ENCODE assay signal across 9 cellular contexts in genomic region chr3:149936812-149937230, GRCh38. TPM values are rescaled to one million over a fixed set of nuclear protein-coding genes. Genes with fewer than 3 reads are reported as not detected.
DNase-seq lines count a peak whose midpoint lies in the region; ATAC-seq and TF ChIP-seq lines count a peak whose summit lies in the region.
"Had no signal": no experiment of that assay in that cellular context is flagged by ENCODE, and none has a peak within 500 bp of the region (broad histone marks: within the 10 kb centered on the region; RNA-seq: fewer than 3 reads in every experiment).

No MANE protein-coding gene starts in this region.

- WGBS in esophagus squamous epithelium, 2 donors: 42 to 48% methylated on average over 2 to 7 of the region's 7 CpGs

- H3K9ac ChIP-seq in neural progenitor cell: no peak overlapping the region

- peaks cover 7% of the 10 kb centered on the region for H3K4me1 Mint-ChIP-seq in activated T-helper 1 cell treated with anti-CD3 and anti-CD28 coated beads, Interleukin-12 subunit alpha, Interleukin-12 subunit beta, Interleukin-2, Interleukin-4 antibody, amounts not matched to agents 30 ng/mL and 10 ng/mL and 1 ng/mL, durations not matched to agents 14 hours and 24 hours and 36 hours (ENCODE audit: low read depth)
- H3K4me1 Mint-ChIP-seq in activated CD8-positive, alpha-beta T cell treated with anti-CD3 and anti-CD28 coated beads for 36 hours (ENCODE audit: low read depth): peaks cover 17% of the 10 kb centered on the region
- H3K4me1 Mint-ChIP-seq in neural progenitor cell: no peaks in the 10 kb centered on the region
- H3K4me1 Mint-ChIP-seq: mesothelial cell of epicardium had no signal

- H3K27me3 ChIP-seq in esophagus squamous epithelium (no peaks in the 10 kb centered on the region), neural progenitor cell (no peaks in the 10 kb centered on the region)

- peaks cover 8% of the 10 kb centered on the region for H3K36me3 Mint-ChIP-seq in activated T-helper 1 cell treated with anti-CD3 and anti-CD28 coated beads, Interleukin-12 subunit alpha, Interleukin-12 subunit beta, Interleukin-2, Interleukin-4 antibody, amounts not matched to agents 30 ng/mL and 10 ng/mL and 1 ng/mL, durations not matched to agents 14 hours and 24 hours and 36 hours (ENCODE audit: low read depth)
- H3K36me3 Mint-ChIP-seq in activated CD8-positive, alpha-beta T cell treated with anti-CD3 and anti-CD28 coated beads for 36 hours (ENCODE audit: low read depth): peaks cover 23% of the 10 kb centered on the region
- H3K36me3 Mint-ChIP-seq in neural progenitor cell: peaks cover 56% of the 10 kb centered on the region

- peaks cover 0 to 33% (median 0%) of the 10 kb centered on the region in 3 donors for H3K36me3 ChIP-seq in esophagus squamous epithelium
- H3K36me3 ChIP-seq in neural progenitor cell: no peaks in the 10 kb centered on the region

- H3F3A ChIP-seq in neural progenitor cell (ENCODE audit: low read depth): no peaks in the 10 kb centered on the region

- no peaks in the 10 kb centered on the region for H3K27me3 Mint-ChIP-seq in activated T-helper 1 cell treated with anti-CD3 and anti-CD28 coated beads, Interleukin-12 subunit alpha, Interleukin-12 subunit beta, Interleukin-2, Interleukin-4 antibody, amounts not matched to agents 30 ng/mL and 10 ng/mL and 1 ng/mL, durations not matched to agents 14 hours and 24 hours and 36 hours (ENCODE audit: insufficient read depth)
- H3K27me3 Mint-ChIP-seq in activated CD8-positive, alpha-beta T cell treated with anti-CD3 and anti-CD28 coated beads for 36 hours: no peaks in the 10 kb centered on the region
- H3K27me3 Mint-ChIP-seq in neural progenitor cell (ENCODE audit: insufficient read depth, low read depth): no peaks in the 10 kb centered on the region

- no peak overlapping the region for H3K4me3 Mint-ChIP-seq in activated T-helper 1 cell treated with anti-CD3 and anti-CD28 coated beads, Interleukin-12 subunit alpha, Interleukin-12 subunit beta, Interleukin-2, Interleukin-4 antibody, amounts not matched to agents 30 ng/mL and 10 ng/mL and 1 ng/mL, durations not matched to agents 14 hours and 24 hours and 36 hours
- no peak overlapping the region for H3K4me3 Mint-ChIP-seq in activated CD8-positive, alpha-beta T cell treated with anti-CD3 and anti-CD28 coated beads for 36 hours
- H3K4me3 Mint-ChIP-seq in neural progenitor cell: no peak overlapping the region
- H3K4me3 Mint-ChIP-seq: mesothelial cell of epicardium had no signal

- H3K4me2 ChIP-seq in neural progenitor cell: no peak overlapping the region

- CTCF ChIA-PET in activated CD8-positive, alpha-beta T cell treated with anti-CD3 and anti-CD28 coated beads for 36 hours (lab: Charles Lee): interaction anchor here (0.7 to 3.5 kb wide), 15 partner anchors 10 to 283 kb away, joined by 3 to 25 read pairs (median 5); no protein-coding TSS in a partner anchor

- TF ChIP-seq POLR2A in esophagus squamous epithelium (IDR thresholded peaks at IDR 0.05): no peak

- DNase-seq in activated T-helper 1 cell treated with Interleukin-2 at 50 U/mL for 16 hours (ENCODE audit: low read depth) (peak; percentile 1), NCI-H526 (lab: John Stamatoyannopoulos, UW) (peak; percentile 59 to 89), esophagus squamous epithelium (lab: John Stamatoyannopoulos, UW) (no peak), neural progenitor cell (ENCODE audit: low spot score) (peak; percentile 83)
- no peak for DNase-seq in activated T-helper 1 cell treated with anti-CD3 and anti-CD28 coated beads, Interleukin-12 subunit alpha, Interleukin-12 subunit beta, Interleukin-2, Interleukin-4 antibody, amounts not matched to agents 30 ng/mL and 10 ng/mL and 1 ng/mL, durations not matched to agents 14 hours and 24 hours and 36 hours (ENCODE audit: low spot score)
- peak; percentile 51 for DNase-seq in activated CD8-positive, alpha-beta T cell treated with anti-CD3 and anti-CD28 coated beads for 36 hours

- H3K27ac Mint-ChIP-seq in activated T-helper 1 cell treated with anti-CD3 and anti-CD28 coated beads, Interleukin-12 subunit alpha, Interleukin-12 subunit beta, Interleukin-2, Interleukin-4 antibody, amounts not matched to agents 30 ng/mL and 10 ng/mL and 1 ng/mL, durations not matched to agents 14 hours and 24 hours and 36 hours: no peak overlapping the region
- H3K27ac Mint-ChIP-seq in activated CD8-positive, alpha-beta T cell treated with anti-CD3 and anti-CD28 coated beads for 36 hours: no peak overlapping the region
- H3K27ac Mint-ChIP-seq in neural progenitor cell: no peak overlapping the region
- H3K27ac Mint-ChIP-seq: mesothelial cell of epicardium had no signal

- no peak overlapping the region for H2AFZ ChIP-seq in neural progenitor cell (replicated peaks)

- H3K4me3 ChIP-seq in esophagus squamous epithelium (no peak overlapping the region), neural progenitor cell (no peak overlapping the region)

- intact Hi-C loops in activated T-helper 1 cell treated with anti-CD3 and anti-CD28 coated beads, Interleukin-12 subunit alpha, Interleukin-12 subunit beta, Interleukin-2, Interleukin-4 antibody, amounts not matched to agents 30 ng/mL and 10 ng/mL and 1 ng/mL, durations not matched to agents 14 hours and 24 hours and 36 hours (cut with micrococcal nuclease): loop anchor here (1.0 to 10.0 kb wide), 4 partner anchors 30 to 558 kb away; no protein-coding TSS in a partner anchor
- intact Hi-C loops in activated CD8-positive, alpha-beta T cell treated with anti-CD3 and anti-CD28 coated beads for 36 hours (cut with micrococcal nuclease): no loop called here
- intact Hi-C loops in esophagus squamous epithelium (cut with DNase I): no loop called here

- H3K9me3 ChIP-seq in esophagus squamous epithelium (no peaks in the 10 kb centered on the region), neural progenitor cell (ENCODE audit: low read depth) (no peaks in the 10 kb centered on the region)

- H3K79me2 ChIP-seq in neural progenitor cell (ENCODE audit: low read depth): no peaks in the 10 kb centered on the region

- H3K27ac ChIP-seq in esophagus squamous epithelium (no peak overlapping the region), neural progenitor cell (no peak overlapping the region)

- H3K4me1 ChIP-seq in esophagus squamous epithelium (peaks cover 0 to 16% (median 4%) of the 10 kb centered on the region in 3 donors), neural progenitor cell (no peaks in the 10 kb centered on the region)

- H4K20me1 ChIP-seq in neural progenitor cell (ENCODE audit: low read depth): no peaks in the 10 kb centered on the region

- TF ChIP-seq CTCF in activated CD8-positive, alpha-beta T cell treated with anti-CD3 and anti-CD28 coated beads for 36 hours (IDR thresholded peaks at IDR 0.05): peak; percentile 58
- TF ChIP-seq CTCF in esophagus squamous epithelium (IDR thresholded peaks at IDR 0.05) (peak; percentile 18 to 68 (median 55)), neural progenitor cell (IDR thresholded peaks at IDR 0.05) (peak; percentile 85)

- POLR2A ChIA-PET in activated CD8-positive, alpha-beta T cell treated with anti-CD3 and anti-CD28 coated beads for 36 hours (lab: Charles Lee): no interaction called here

- peak; percentile 61 for ATAC-seq in HG03103 (IDR thresholded peaks at IDR 0.05; ENCODE audit: low read depth, unreplicated experiment)
- ATAC-seq in activated CD8-positive, alpha-beta T cell treated with anti-CD3 and anti-CD28 coated beads for 36 hours: peak; percentile 69
- ATAC-seq in HG03045 (IDR thresholded peaks at IDR 0.05; ENCODE audit: unreplicated experiment): no peak

- peaks cover 6% of the 10 kb centered on the region for H3K9me3 Mint-ChIP-seq in activated T-helper 1 cell treated with anti-CD3 and anti-CD28 coated beads, Interleukin-12 subunit alpha, Interleukin-12 subunit beta, Interleukin-2, Interleukin-4 antibody, amounts not matched to agents 30 ng/mL and 10 ng/mL and 1 ng/mL, durations not matched to agents 14 hours and 24 hours and 36 hours
- no peaks in the 10 kb centered on the region for H3K9me3 Mint-ChIP-seq in activated CD8-positive, alpha-beta T cell treated with anti-CD3 and anti-CD28 coated beads for 36 hours
- H3K9me3 Mint-ChIP-seq in neural progenitor cell: peaks cover 59% of the 10 kb centered on the region

RNA-seq across cellular contexts. Expression of gene PFN2, which starts 33.9 kb away (rescaled TPM):
- total RNA-seq in activated T-helper 1 cell treated with anti-CD3 and anti-CD28 coated beads, Interleukin-12 subunit alpha, Interleukin-12 subunit beta, Interleukin-2, Interleukin-4 antibody, amounts not matched to agents 30 ng/mL and 10 ng/mL and 1 ng/mL, durations not matched to agents 14 hours and 24 hours and 36 hours: 0.42 and 0.47 TPM in 2 replicates
- 1 to 10 TPM; 4.2 to 4.7 TPM for total RNA-seq in activated CD8-positive, alpha-beta T cell treated with anti-CD3 and anti-CD28 coated beads for 36 hours
- total RNA-seq in esophagus squamous epithelium (10 to 100 TPM in 3 of 4 donors, 1 to 10 TPM in 1; 7.8 to 39.3 (median 26.6) TPM), neural progenitor cell (ENCODE audit: low replicate concordance) (328 and 481 TPM in 2 replicates)

Comparison
In these comparisons a context has a peak if more than half of its experiments do, and no peak if none do; other contexts are left out.
1. DNase-seq: peak in activated T-helper 1 cell treated with Interleukin-2 at 50 U/mL for 16 hours (single experiment), NCI-H526 (2 of 2), activated CD8-positive, alpha-beta T cell treated with anti-CD3 and anti-CD28 coated beads for 36 hours (single experiment) and neural progenitor cell (single experiment); none in activated T-helper 1 cell treated with anti-CD3 and anti-CD28 coated beads, Interleukin-12 subunit alpha, Interleukin-12 subunit beta, Interleukin-2, Interleukin-4 antibody, amounts not matched to agents 30 ng/mL and 10 ng/mL and 1 ng/mL, durations not matched to agents 14 hours and 24 hours and 36 hours (single experiment) and esophagus squamous epithelium (single experiment).
2. Peak in every context shown above with its lines, with median percentiles within 50 percentile points of each other: CTCF ChIP-seq.